Comparison of ENCODE assay signal across 25 cellular contexts in the genomic region with DNA sequence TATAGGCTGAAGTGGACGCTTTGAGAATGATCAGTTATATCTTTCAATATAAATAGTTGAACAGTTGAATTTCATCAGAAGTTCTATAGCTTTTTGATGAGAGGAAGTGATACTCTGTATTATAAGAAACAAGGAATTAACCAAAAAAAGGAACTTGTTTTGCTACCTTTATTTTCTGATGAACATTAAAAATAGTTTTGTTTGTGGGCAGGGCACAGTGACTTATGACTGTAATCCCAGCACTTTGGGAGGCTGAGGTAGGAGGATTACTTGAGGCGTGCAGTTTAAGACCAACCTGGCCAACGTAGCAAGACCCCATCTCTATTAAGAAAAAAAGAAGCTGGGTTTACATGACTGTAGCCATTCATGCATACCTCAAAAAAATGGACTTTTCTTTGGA. TPM values are rescaled to one million over a fixed set of nuclear protein-coding genes. Genes with fewer than 3 reads are reported as not detected.
A peak's percentile ranks its signal among the peaks of the same experiment; 100 is the strongest.
DNase-seq lines count a peak whose midpoint lies in the region; ATAC-seq and TF ChIP-seq lines count a peak whose summit lies in the region.
"Had no signal": no experiment of that assay in that cellular context is flagged by ENCODE, and none has a peak within 500 bp of the region (broad histone marks: within the 10 kb centered on the region; RNA-seq: fewer than 3 reads in every experiment).

No MANE protein-coding gene starts in this region.

- H3K4me3 Mint-ChIP-seq in naive thymus-derived CD4-positive, alpha-beta T cell: no peak overlapping the region
- H3K4me3 Mint-ChIP-seq: CD4-positive, alpha-beta memory T cell; effector memory CD8-positive, alpha-beta T cell; naive thymus-derived CD8-positive, alpha-beta T cell; T-cell had no signal

- no peaks in the 10 kb centered on the region for H3K9me2 ChIP-seq in SK-N-SH

- no peaks in the 10 kb centered on the region for H3K9me3 ChIP-seq in naive thymus-derived CD4-positive, alpha-beta T cell (ENCODE audit: control insufficient read depth in 2 of 3, low read length in 3 of 3)
- no peaks in the 10 kb centered on the region for H3K9me3 ChIP-seq in SK-N-SH
- H3K9me3 ChIP-seq: left lung, testis, vagina had no signal

- H3K9ac ChIP-seq in SK-N-SH: no peak overlapping the region

- no peak overlapping the region for H2AFZ ChIP-seq in SK-N-SH (ENCODE audit: low read depth)
- H2AFZ ChIP-seq: hepatocyte had no signal

- peak; percentile 44 for ATAC-seq in HG02885 (IDR thresholded peaks at IDR 0.05; ENCODE audit: poor library complexity, unreplicated experiment)
- ATAC-seq in naive thymus-derived CD4-positive, alpha-beta T cell: peak; percentile 41
- ATAC-seq: effector memory CD8-positive, alpha-beta T cell; esophagus mucosa; naive thymus-derived CD8-positive, alpha-beta T cell; T-cell had no signal

- H3K27ac ChIP-seq in naive thymus-derived CD4-positive, alpha-beta T cell (ENCODE audit: low read depth, low read length): no peak overlapping the region
- H3K27ac ChIP-seq in SK-N-SH (ENCODE audit: low read depth in 2 of 2, low read length in 1 of 2): no peak overlapping the region
- H3K27ac ChIP-seq: hepatocyte, testis, vagina had no signal

- peaks cover 0 to 1% (median 0%) of the 10 kb centered on the region in 11 donors for H3K9me3 Mint-ChIP-seq in naive thymus-derived CD4-positive, alpha-beta T cell
- H3K9me3 Mint-ChIP-seq: CD4-positive, alpha-beta memory T cell; effector memory CD8-positive, alpha-beta T cell; naive thymus-derived CD8-positive, alpha-beta T cell; T-cell had no signal

- no peak for TF ChIP-seq RAD21 in SK-N-SH (IDR thresholded peaks at IDR 0.05; ENCODE audit: low read length)

- H3K27me3 ChIP-seq in naive thymus-derived CD4-positive, alpha-beta T cell (ENCODE audit: control insufficient read depth in 2 of 2, insufficient read depth in 2 of 2, low read length in 2 of 2): no peaks in the 10 kb centered on the region
- no peaks in the 10 kb centered on the region for H3K27me3 ChIP-seq in SK-N-SH (ENCODE audit: insufficient read depth)
- H3K27me3 ChIP-seq: hepatocyte, left lung, testis, vagina had no signal

- peaks cover 31% of the 10 kb centered on the region for H3K79me2 ChIP-seq in SK-N-SH (ENCODE audit: insufficient read depth)

- H4K20me1 ChIP-seq in SK-N-SH (ENCODE audit: insufficient read depth): no peaks in the 10 kb centered on the region

- no peaks in the 10 kb centered on the region for H3K27me3 Mint-ChIP-seq in naive thymus-derived CD4-positive, alpha-beta T cell
- H3K27me3 Mint-ChIP-seq: CD4-positive, alpha-beta memory T cell; effector memory CD8-positive, alpha-beta T cell; naive thymus-derived CD8-positive, alpha-beta T cell; T-cell had no signal

- H3K27ac Mint-ChIP-seq in naive thymus-derived CD4-positive, alpha-beta T cell: peak overlapping the region in 2 of 9 donors; percentile 13 to 59

- no peaks in the 10 kb centered on the region for H3K4me1 ChIP-seq in naive thymus-derived CD4-positive, alpha-beta T cell (ENCODE audit: control insufficient read depth in 2 of 2, insufficient read depth in 2 of 2, low read length in 2 of 2)
- H3K4me1 ChIP-seq in SK-N-SH (ENCODE audit: control insufficient read depth in 1 of 2, insufficient read depth in 2 of 2, low read depth in 1 of 2, low read length in 1 of 2): no peaks in the 10 kb centered on the region
- H3K4me1 ChIP-seq: testis had no signal

- H3F3A ChIP-seq in SK-N-SH (replicated peaks; ENCODE audit: insufficient read depth): no peaks in the 10 kb centered on the region

- H3K36me3 ChIP-seq in naive thymus-derived CD4-positive, alpha-beta T cell (ENCODE audit: control insufficient read depth in 2 of 3, insufficient read depth in 3 of 3, low read length in 3 of 3): peaks cover 0 to 21% (median 10%) of the 10 kb centered on the region in 3 experiments
- H3K36me3 ChIP-seq in SK-N-SH (replicated peaks in 1 of 2; ENCODE audit: control insufficient read depth in 1 of 2, insufficient read depth in 2 of 2, low read length in 1 of 2): peaks cover 20 to 28% of the 10 kb centered on the region in 2 experiments

- H3K4me3 ChIP-seq in naive thymus-derived CD4-positive, alpha-beta T cell (ENCODE audit: low read length): no peak overlapping the region
- H3K4me3 ChIP-seq in SK-N-SH (ENCODE audit: low read depth in 2 of 2, low read length in 1 of 2): no peak overlapping the region
- H3K4me3 ChIP-seq: hepatocyte, left lung, smooth muscle cell, testis, vagina had no signal

- POLR2A ChIA-PET in naive thymus-derived CD4-positive, alpha-beta T cell (lab: Charles Lee): no interaction called here
- POLR2A ChIA-PET in SK-N-SH (lab: Yijun Ruan, JAX): no interaction called here

- TF ChIP-seq CTCF in SK-N-SH (IDR thresholded peaks at IDR 0.05): no peak

- WGBS in SK-N-SH (ENCODE audit: low lambda C conversion rate): over 99% methylated on average over 3 of the region's 3 CpGs

- no peak overlapping the region for H3K4me2 ChIP-seq in SK-N-SH
- H3K4me2 ChIP-seq: hepatocyte, smooth muscle cell had no signal

- H3K36me3 Mint-ChIP-seq in naive thymus-derived CD4-positive, alpha-beta T cell: peaks cover 0 to 14% (median 4%) of the 10 kb centered on the region in 5 donors

- intact Hi-C loops in naive thymus-derived CD4-positive, alpha-beta T cell (cut with micrococcal nuclease): no loop called here

- H3K4me1 Mint-ChIP-seq in naive thymus-derived CD4-positive, alpha-beta T cell: peaks cover 4 to 27% (median 12%) of the 10 kb centered on the region in 7 donors

- no peak for TF ChIP-seq EP300 in SK-N-SH (IDR thresholded peaks at IDR 0.05; ENCODE audit: borderline replicate concordance in 1 of 2, low read depth in 1 of 2, low read length in 1 of 2)

- CTCF ChIA-PET in naive thymus-derived CD4-positive, alpha-beta T cell (lab: Charles Lee): no interaction called here
- CTCF ChIA-PET in SK-N-SH (lab: Yijun Ruan, JAX): interaction anchor here (1.0 to 1.3 kb wide), 2 partner anchors 10 to 147 kb away, joined by 3 to 4 read pairs; no protein-coding TSS in a partner anchor

- DNase-seq in CD1c-positive myeloid dendritic cell (ENCODE audit: extremely low spot score) (peak; percentile 85), SIG-M5 (lab: John Stamatoyannopoulos, UW) (peak; percentile 22), NCI-H2081 treated with DMSO at 0.1 percent for 48 hours (lab: John Stamatoyannopoulos, UW) (no peak), SW 1271 (lab: John Stamatoyannopoulos, UW) (no peak), SK-N-SH (no peak)
- no peak for DNase-seq in naive thymus-derived CD4-positive, alpha-beta T cell
- DNase-seq: activated CD8-positive, alpha-beta memory T cell treated with anti-CD3 and anti-CD28 coated beads for 24 hours; activated T-cell treated with anti-CD3 and anti-CD28 coated beads, Interleukin-2, amount 50 U/mL, for 1 hour; amniotic stem cell; CD4-positive, alpha-beta memory T cell; effector memory CD8-positive, alpha-beta T cell; foreskin melanocyte; KG1; left lung; naive thymus-derived CD8-positive, alpha-beta T cell; NCI-H187 treated with DMSO at 0.1 percent for 48 hours; NCI-H69; stimulated activated naive CD4-positive, alpha-beta T cell; T-cell; testis had no signal

TF ChIP-seq in SK-N-SH, 30 proteins besides CTCF, POLR2A, EP300 and RAD21 (continues in another document):
- no peak for TF ChIP-seq TAF1 (IDR thresholded peaks at IDR 0.05; ENCODE audit: borderline replicate concordance, low read depth, low read length)
- TF ChIP-seq RXRA (IDR thresholded peaks at IDR 0.05; ENCODE audit: borderline replicate concordance, low read depth): no peak
- no peak for TF ChIP-seq TCF12 (IDR thresholded peaks at IDR 0.05)
- no peak for TF ChIP-seq FOXJ3 (CRISPR knock-in tag; IDR thresholded peaks at IDR 0.05)
- no peak for TF ChIP-seq CHD2 (IDR thresholded peaks at IDR 0.05; ENCODE audit: low read length, partially characterized antibody)
- TF ChIP-seq RCOR1 (IDR thresholded peaks at IDR 0.05; ENCODE audit: low read length): no peak
- TF ChIP-seq POLR2AphosphoS5 (IDR thresholded peaks at IDR 0.05; ENCODE audit: low read depth, low read length): no peak
- TF ChIP-seq MXI1 (IDR thresholded peaks at IDR 0.05; ENCODE audit: low read depth, low read length): no peak
- TF ChIP-seq, protein P1, sequence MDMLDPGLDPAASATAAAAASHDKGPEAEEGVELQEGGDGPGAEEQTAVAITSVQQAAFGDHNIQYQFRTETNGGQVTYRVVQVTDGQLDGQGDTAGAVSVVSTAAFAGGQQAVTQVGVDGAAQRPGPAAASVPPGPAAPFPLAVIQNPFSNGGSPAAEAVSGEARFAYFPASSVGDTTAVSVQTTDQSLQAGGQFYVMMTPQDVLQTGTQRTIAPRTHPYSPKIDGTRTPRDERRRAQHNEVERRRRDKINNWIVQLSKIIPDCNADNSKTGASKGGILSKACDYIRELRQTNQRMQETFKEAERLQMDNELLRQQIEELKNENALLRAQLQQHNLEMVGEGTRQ (IDR thresholded peaks at IDR 0.05; ENCODE audit: borderline replicate concordance, low read depth, low read length): no peak
- no peak for TF ChIP-seq EZH2phosphoT487 (IDR thresholded peaks at IDR 0.05; ENCODE audit: borderline replicate concordance, low read depth)
- no peak for TF ChIP-seq ELF1 (IDR thresholded peaks at IDR 0.05)
- no peak for TF ChIP-seq FOXM1 (IDR thresholded peaks at IDR 0.05; ENCODE audit: low read depth)

RNA-seq across cellular contexts. Expression of a gene that starts 16.7 kb away (rescaled TPM):
- 10 to 100 TPM; 34.4 to 63.9 (median 50.9) TPM for total RNA-seq in naive thymus-derived CD4-positive, alpha-beta T cell
- 10 to 100 TPM; 49.4 to 51.8 TPM for polyA plus RNA-seq in naive thymus-derived CD4-positive, alpha-beta T cell
- 11.3 and 14.1 TPM in 2 replicates for polyA plus RNA-seq in SK-N-SH (2012; rRNA removed)
- 21.1 and 25.9 TPM in 2 replicates for polyA plus RNA-seq in SK-N-SH (2012; cell fraction: cytosol; rRNA removed)
- polyA plus RNA-seq in SK-N-SH (2012; cell fraction: nucleus; rRNA removed): 5.2 and 8.4 TPM in 2 replicates

RNA-seq across cellular contexts. Expression of a gene that starts 30.9 kb away (rescaled TPM):
- total RNA-seq in naive thymus-derived CD4-positive, alpha-beta T cell: 100 to 1,000 TPM in 1 of 5 experiments, 10 to 100 TPM in 4; 20.6 to 115 (median 32.6) TPM
- 10 to 100 TPM; 71.7 to 76.6 TPM for polyA plus RNA-seq in naive thymus-derived CD4-positive, alpha-beta T cell
- polyA plus RNA-seq in SK-N-SH (2012; rRNA removed): 7.8 and 9.1 TPM in 2 replicates
- 8.5 and 9.5 TPM in 2 replicates for polyA plus RNA-seq in SK-N-SH (2012; cell fraction: cytosol; rRNA removed)
- 5.0 and 6.4 TPM in 2 replicates for polyA plus RNA-seq in SK-N-SH (2012; cell fraction: nucleus; rRNA removed)

Comparison
In these comparisons a context has a peak if more than half of its experiments do, and no peak if none do; other contexts are left out.
1. DNase-seq: peak in CD1c-positive myeloid dendritic cell (single experiment) and SIG-M5 (single experiment); none in naive thymus-derived CD4-positive, alpha-beta T cell (0 of 9), NCI-H2081 treated with DMSO at 0.1 percent for 48 hours (single experiment), SW 1271 (0 of 2) and SK-N-SH (single experiment).